In the genomic region with DNA sequence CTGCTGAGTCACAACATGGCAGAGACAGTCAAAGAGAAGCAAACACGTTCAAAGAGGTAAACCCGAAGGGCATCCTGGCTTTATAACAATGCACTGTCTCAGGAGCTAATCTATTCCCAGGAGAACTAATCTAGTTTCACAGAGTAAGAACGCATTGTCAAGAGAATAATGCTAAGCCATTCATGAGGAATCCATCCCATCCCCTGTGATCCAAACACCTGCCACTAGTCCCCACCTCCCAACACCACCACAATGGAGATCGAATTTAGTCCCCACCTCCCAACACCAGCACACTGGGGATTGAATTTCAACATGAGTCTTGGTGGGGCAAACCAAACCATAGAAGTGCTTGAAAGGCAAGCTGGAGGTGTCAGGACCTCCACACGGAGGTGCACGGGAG, we compare ENCODE assay signal across 32 cellular contexts.
"Had no signal": no experiment of that assay in that cellular context is flagged by ENCODE, and none has a peak within 500 bp of the region (broad histone marks: within the 10 kb centered on the region; RNA-seq: fewer than 3 reads in every experiment).

No MANE protein-coding gene starts in this region.

- H3K4me3 Mint-ChIP-seq: activated naive CD4-positive, alpha-beta T cell treated with anti-CD3 and anti-CD28 coated beads, Interleukin-2, amount 10 ng/mL, durations not matched to agents 7 days and 5 days; activated naive CD8-positive, alpha-beta T cell treated with anti-CD3 and anti-CD28 coated beads, Interleukin-2, amount 10 ng/mL, durations not matched to agents 7 days and 5 days; activated T-helper 1 cell treated with anti-CD3 and anti-CD28 coated beads, Interleukin-12 subunit alpha, Interleukin-12 subunit beta, Interleukin-2, Interleukin-4 antibody, amounts not matched to agents 30 ng/mL and 10 ng/mL and 1 ng/mL, durations not matched to agents 14 hours and 24 hours and 36 hours; brain; naive thymus-derived CD8-positive, alpha-beta T cell; neural crest cell; stimulated activated memory B cell treated with anti-CD40 and anti-IgM and Interleukin-4, amounts not matched to agents 10 μg/mL and 1 μg/mL and 100 μg/mL, for 72 hours had no signal

- H3K36me3 ChIP-seq: ascending aorta, cardiac muscle cell, colonic mucosa, left lung, lower lobe of right lung, right atrium auricular region, stomach, thyroid gland, upper lobe of left lung, vagina had no signal

- H3K27ac ChIP-seq: ascending aorta, cardiac muscle cell, colonic mucosa, epithelial cell of prostate, left lung, lower lobe of right lung, right atrium auricular region, stomach, thyroid gland, upper lobe of left lung, vagina, VCaP had no signal

- H3K27ac Mint-ChIP-seq: activated naive CD4-positive, alpha-beta T cell treated with anti-CD3 and anti-CD28 coated beads, Interleukin-2, amount 10 ng/mL, durations not matched to agents 7 days and 5 days; activated naive CD8-positive, alpha-beta T cell treated with anti-CD3 and anti-CD28 coated beads, Interleukin-2, amount 10 ng/mL, durations not matched to agents 7 days and 5 days; activated T-helper 1 cell treated with anti-CD3 and anti-CD28 coated beads, Interleukin-12 subunit alpha, Interleukin-12 subunit beta, Interleukin-2, Interleukin-4 antibody, amounts not matched to agents 30 ng/mL and 10 ng/mL and 1 ng/mL, durations not matched to agents 14 hours and 24 hours and 36 hours; brain; naive thymus-derived CD8-positive, alpha-beta T cell; stimulated activated memory B cell treated with anti-CD40 and anti-IgM and Interleukin-4, amounts not matched to agents 10 μg/mL and 1 μg/mL and 100 μg/mL, for 72 hours had no signal

- H3K36me3 Mint-ChIP-seq: activated naive CD4-positive, alpha-beta T cell treated with anti-CD3 and anti-CD28 coated beads, Interleukin-2, amount 10 ng/mL, durations not matched to agents 7 days and 5 days; activated naive CD8-positive, alpha-beta T cell treated with anti-CD3 and anti-CD28 coated beads, Interleukin-2, amount 10 ng/mL, durations not matched to agents 7 days and 5 days; brain; naive thymus-derived CD8-positive, alpha-beta T cell; stimulated activated memory B cell treated with anti-CD40 and anti-IgM and Interleukin-4, amounts not matched to agents 10 μg/mL and 1 μg/mL and 100 μg/mL, for 72 hours had no signal

- H3K4me1 Mint-ChIP-seq: activated naive CD4-positive, alpha-beta T cell treated with anti-CD3 and anti-CD28 coated beads, Interleukin-2, amount 10 ng/mL, durations not matched to agents 7 days and 5 days; activated naive CD8-positive, alpha-beta T cell treated with anti-CD3 and anti-CD28 coated beads, Interleukin-2, amount 10 ng/mL, durations not matched to agents 7 days and 5 days; brain; naive thymus-derived CD8-positive, alpha-beta T cell; neural crest cell; stimulated activated memory B cell treated with anti-CD40 and anti-IgM and Interleukin-4, amounts not matched to agents 10 μg/mL and 1 μg/mL and 100 μg/mL, for 72 hours had no signal

- H3K4me1 ChIP-seq: ascending aorta, colonic mucosa, left lung, lower lobe of right lung, right atrium auricular region, stomach, thyroid gland, upper lobe of left lung had no signal

- H3K4me3 ChIP-seq: ascending aorta, cardiac muscle cell, colonic mucosa, left lung, lower lobe of right lung, right atrium auricular region, smooth muscle cell, stomach, thyroid gland, upper lobe of left lung, vagina had no signal

- ATAC-seq: activated CD4-positive, CD25-positive, alpha-beta regulatory T cell treated with anti-CD3 and anti-CD28 coated beads, Interleukin-2, amount 50 U/mL, for 24 hours; left lung; lower lobe of right lung; naive thymus-derived CD8-positive, alpha-beta T cell; stimulated activated memory B cell treated with anti-CD40 and anti-IgM and Interleukin-4, amounts not matched to agents 10 μg/mL and 1 μg/mL and 100 μg/mL, for 72 hours had no signal

- DNase-seq: activated CD4-positive, alpha-beta T cell treated with anti-CD3 and anti-CD28 coated beads for 48 hours; activated CD4-positive, alpha-beta T cell treated with anti-CD3 and anti-CD28 coated beads, Interleukin-2, amount 50 U/mL, for 48 hours; activated CD8-positive, alpha-beta memory T cell treated with anti-CD3 and anti-CD28 coated beads, Interleukin-2, amount 50 U/mL, for 4 hours; activated gamma-delta T cell; activated naive CD4-positive, alpha-beta T cell treated with anti-CD3 and anti-CD28 coated beads, Interleukin-2, amount 10 ng/mL, durations not matched to agents 7 days and 5 days; activated naive CD8-positive, alpha-beta T cell treated with anti-CD3 and anti-CD28 coated beads, Interleukin-2, amount 10 ng/mL, durations not matched to agents 7 days and 5 days; activated T-cell treated with anti-CD3 and anti-CD28 coated beads, Interleukin-2, amount 50 U/mL, for 1 hour; cerebellar nuclear complex; colonic mucosa; effector CD8-positive, alpha-beta T cell; left lung; lower lobe of right lung; mesenchymal stem cell; naive thymus-derived CD8-positive, alpha-beta T cell; stimulated activated CD4-positive, alpha-beta T cell treated with anti-CD3 and anti-CD28 coated beads, Interleukin-1b, Interleukin-23, amount 100 ng/mL, for 48 hours; stimulated activated CD4-positive, alpha-beta T cell treated with anti-CD3 and anti-CD28 coated beads, Interleukin-4, amount 100 ng/mL, for 4 hours; stimulated activated CD8-positive, alpha-beta memory T cell treated with anti-CD3 and anti-CD28 coated beads, Interleukin-4, amount 100 ng/mL, for 48 hours; stomach; thyroid gland; upper lobe of left lung had no signal

- H3K9me3 Mint-ChIP-seq: activated naive CD4-positive, alpha-beta T cell treated with anti-CD3 and anti-CD28 coated beads, Interleukin-2, amount 10 ng/mL, durations not matched to agents 7 days and 5 days had no signal

- H3K9me3 ChIP-seq: ascending aorta, colonic mucosa, left lung, lower lobe of right lung, right atrium auricular region, stomach, thyroid gland, upper lobe of left lung, vagina had no signal

- H3K4me2 ChIP-seq: smooth muscle cell had no signal

- H3K27me3 Mint-ChIP-seq: activated naive CD4-positive, alpha-beta T cell treated with anti-CD3 and anti-CD28 coated beads, Interleukin-2, amount 10 ng/mL, durations not matched to agents 7 days and 5 days; activated naive CD8-positive, alpha-beta T cell treated with anti-CD3 and anti-CD28 coated beads, Interleukin-2, amount 10 ng/mL, durations not matched to agents 7 days and 5 days; stimulated activated memory B cell treated with anti-CD40 and anti-IgM and Interleukin-4, amounts not matched to agents 10 μg/mL and 1 μg/mL and 100 μg/mL, for 72 hours had no signal

- H3K27me3 ChIP-seq: ascending aorta, cardiac muscle cell, colonic mucosa, left lung, right atrium auricular region, stomach, thyroid gland, upper lobe of left lung, vagina had no signal
